ENCODE assay signal across 29 cellular contexts in the genomic region with DNA sequence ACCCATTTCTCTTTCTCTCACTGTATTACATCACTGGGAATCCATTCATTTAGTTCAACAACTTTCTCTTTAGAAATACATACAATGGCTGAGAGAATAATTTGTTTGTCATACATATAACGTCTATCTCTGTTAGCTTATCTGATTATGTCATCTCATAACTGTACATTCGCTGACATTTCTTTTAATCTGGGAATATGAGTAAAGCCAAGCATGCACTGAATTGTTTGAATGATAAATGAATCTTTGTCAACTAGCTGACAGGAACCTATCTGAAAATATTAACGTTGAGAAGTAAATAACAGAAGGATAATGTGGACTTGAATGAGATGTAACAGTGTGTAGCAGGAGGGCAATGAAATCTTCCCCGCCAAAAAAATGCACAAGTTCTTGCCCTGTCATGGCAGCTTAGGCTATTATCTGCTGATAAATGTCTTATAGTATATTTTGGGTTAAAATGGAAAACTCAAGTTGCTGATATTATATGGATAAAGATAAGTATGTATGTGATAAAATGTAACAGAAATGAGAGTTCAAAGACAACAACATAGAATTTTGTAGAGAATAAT.
"Had no signal": no experiment of that assay in that cellular context is flagged by ENCODE, and none has a peak within 500 bp of the region (broad histone marks: within the 10 kb centered on the region; RNA-seq: fewer than 3 reads in every experiment).

No MANE protein-coding gene starts in this region.

- DNase-seq: hypothalamus; immature natural killer cell; islet precursor cell; left ventricle myocardium inferior; midbrain; mucosa of descending colon; naive thymus-derived CD4-positive, alpha-beta T cell; nucleus accumbens; pancreas; posterior cingulate gyrus; retina; right cardiac atrium; stimulated activated CD4-positive, alpha-beta T cell treated with anti-CD3 and anti-CD28 coated beads, Interleukin-12 subunit alpha, Interleukin-12 subunit beta, amount 100 ng/mL, for 4 hours; stimulated activated CD4-positive, alpha-beta T cell treated with anti-CD3 and anti-CD28 coated beads, Interleukin-15, amount 100 ng/mL, for 24 hours; stimulated activated CD4-positive, alpha-beta T cell treated with anti-CD3 and anti-CD28 coated beads, Interleukin-2, amount 100 ng/mL, for 24 hours; stimulated activated CD4-positive, alpha-beta T cell treated with anti-CD3 and anti-CD28 coated beads, Interleukin-4, amount 100 ng/mL, for 1 hour; stimulated activated naive B cell treated with anti-CD40 and anti-IgM and Interleukin-4, amounts not matched to agents 10 μg/mL and 1 μg/mL and 100 μg/mL, for 72 hours; stimulated activated naive CD8-positive, alpha-beta T cell treated with anti-CD3 and anti-CD28 coated beads, Interleukin-15, Interleukin-2, amounts not matched to agents 100 U/mL and 50 U/mL, for 24 hours; stomach; testis; thyroid gland; transverse colon; upper lobe of left lung had no signal

- H3K4me3 ChIP-seq: left ventricle myocardium inferior, lung, mucosa of descending colon, pancreas, prostate gland, skin epidermis, stomach, testis, thyroid gland, transverse colon, upper lobe of left lung, vagina had no signal

- H3K36me3 ChIP-seq: left ventricle myocardium inferior, pancreas, prostate gland, stomach, thyroid gland, transverse colon, upper lobe of left lung, vagina had no signal

- H3K27me3 ChIP-seq: pancreas, stomach, testis, thyroid gland, transverse colon, upper lobe of left lung, vagina had no signal

- ATAC-seq: mucosa of descending colon; naive thymus-derived CD4-positive, alpha-beta T cell; natural killer cell treated with Interleukin-12 subunit alpha and Interleukin-12 subunit beta and Interleukin-15 and Interleukin-18, amount 100 ng/mL, for 72 hours; pancreas; right cardiac atrium; sciatic nerve; stimulated activated naive B cell treated with anti-CD40 and anti-IgM and Interleukin-4, amounts not matched to agents 10 μg/mL and 1 μg/mL and 100 μg/mL, for 72 hours; stimulated activated naive CD8-positive, alpha-beta T cell treated with anti-CD3 and anti-CD28 coated beads, Interleukin-15, Interleukin-2, amounts not matched to agents 100 U/mL and 50 U/mL, for 24 hours had no signal

- H3K27ac ChIP-seq: left ventricle myocardium inferior, pancreas, prostate gland, skin epidermis, stomach, testis, thyroid gland, transverse colon, upper lobe of left lung, vagina had no signal

- H3K9me3 ChIP-seq: pancreas, prostate gland, testis, thyroid gland, vagina had no signal

- H3K4me1 ChIP-seq: left ventricle myocardium inferior, pancreas, prostate gland, stomach, testis, thyroid gland, transverse colon, upper lobe of left lung, vagina had no signal
